19 cellular contexts compared by ENCODE assay signal in the genomic region with DNA sequence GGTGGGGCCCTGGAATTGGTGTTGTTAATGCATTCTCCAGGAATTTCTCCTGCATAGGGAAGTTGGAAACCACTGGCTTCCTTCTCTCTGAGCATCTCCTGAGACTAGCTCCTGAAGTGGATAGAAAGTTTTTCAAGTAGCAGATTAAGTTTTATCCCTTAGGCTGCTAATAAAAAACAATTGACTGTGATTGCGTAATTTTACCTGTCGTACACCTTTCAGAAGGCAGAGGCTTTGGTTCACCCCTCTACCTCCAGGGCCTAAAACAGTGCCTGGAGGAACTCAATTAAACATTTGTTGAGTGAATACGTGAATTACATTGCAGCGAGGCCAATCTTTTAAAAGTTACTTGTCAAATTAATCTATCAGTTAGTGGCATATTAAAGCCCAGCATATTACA. TPM values are rescaled to one million over a fixed set of nuclear protein-coding genes. Genes with fewer than 3 reads are reported as not detected.
DNase-seq lines count a peak whose midpoint lies in the region; ATAC-seq, FAIRE-seq and TF ChIP-seq lines count a peak whose summit lies in the region.
"Had no signal": no experiment of that assay in that cellular context is flagged by ENCODE, and none has a peak within 500 bp of the region (broad histone marks: within the 10 kb centered on the region; RNA-seq: fewer than 3 reads in every experiment).

No MANE protein-coding gene starts in this region.

- no peak for FAIRE-seq in K562 (lab: Jason Lieb, UNC)
- FAIRE-seq: GM12892, GM18507 had no signal

- no peak overlapping the region for H3K14ac ChIP-seq in IMR-90 (replicated peaks; ENCODE audit: low read depth, low read length)

- POLR2A ChIA-PET in IMR-90 (lab: Charles Lee; ENCODE audit: unreplicated experiment) = no interaction called here
- POLR2A ChIA-PET in K562 (lab: Yijun Ruan, JAX) = interaction anchor here (1.0 kb wide), 1 partner anchor 7 kb away, joined by 3 read pairs; no protein-coding TSS in a partner anchor
- POLR2A ChIA-PET in CD8-positive, alpha-beta T cell (lab: Charles Lee) = no interaction called here

- dilution Hi-C loops in IMR-90 (cut with HindIII; ENCODE audit: low sequenced_read_pairs, unreplicated experiment) = no loop called here

- BruUV-seq in IMR-90 (replicated peaks; lab: Mats Ljungman, UMichigan) (no TSS peak), K562 (replicated peaks; lab: Mats Ljungman, UMichigan) (no TSS peak)

- WGBS in IMR-90 (ENCODE audit: extremely low coverage in 2 of 2, insufficient read length in 1 of 2), 2 experiments = no CpG with 5 or more reads among the region's 4 CpGs
- WGBS in K562 (ENCODE audit: insufficient coverage, low coverage, missing lambda C conversion rate) = 78% methylated on average over 4 of the region's 4 CpGs
- 73% methylated on average over 4 of the region's 4 CpGs for WGBS in right lobe of liver (ENCODE audit: insufficient coverage, low coverage, low lambda C conversion rate, missing lambda C conversion rate)
- 86 to 87% methylated on average over 4 of the region's 4 CpGs for WGBS in body of pancreas, 2 donors

- no peak overlapping the region for H3K27ac Mint-ChIP-seq in CD8-positive, alpha-beta T cell

- H3K9me1 ChIP-seq in IMR-90 (ENCODE audit: insufficient read depth, low read length) = peaks cover 7% of the 10 kb centered on the region
- no peaks in the 10 kb centered on the region for H3K9me1 ChIP-seq in K562 (ENCODE audit: control insufficient read depth, insufficient read depth, low read length)

- H2BK20ac ChIP-seq in IMR-90 (ENCODE audit: low read depth, low read length) = no peak overlapping the region

- H3K56ac ChIP-seq in IMR-90 (ENCODE audit: extremely low read depth, insufficient read depth, low read length) = no peak overlapping the region

- H3K4me3 ChIP-seq in ACC112 (ENCODE audit: low read depth, low read length) (no peak overlapping the region), IMR-90 (ENCODE audit: insufficient read depth, low read depth, low read length) (no peak overlapping the region), K562 (no peak overlapping the region), right lobe of liver (no peak overlapping the region), body of pancreas (no peak overlapping the region), SJCRH30 (no peak overlapping the region)
- H3K4me3 ChIP-seq in CD8-positive, alpha-beta T cell (ENCODE audit: low read depth, low read length) = no peak overlapping the region

- no peak overlapping the region for H2BK5ac ChIP-seq in IMR-90 (ENCODE audit: low read depth, low read length, poor library complexity, severe bottlenecking)

- no peak for DNase-seq in IMR-90
- DNase-seq in K562 (ENCODE audit: extremely low read depth in 1 of 4, low spot score in 3 of 4) = no peak
- no peak for DNase-seq in right lobe of liver
- DNase-seq in body of pancreas = no peak
- DNase-seq in SJCRH30 = no peak
- no peak for DNase-seq in CD8-positive, alpha-beta T cell
- DNase-seq: ACHN, C1 segment of cervical spinal cord, DMS79, Kasumi-1, NCI-H1105, NCI-H1694, NCI-H2081 treated with DMSO at 0.1 percent for 48 hours, NCI-H510A, NCI-H748 treated with DMSO at 0.1 percent for 48 hours had no signal

- H3K4me1 ChIP-seq in ACC112 (ENCODE audit: control insufficient read depth, insufficient read depth, low read length, unreplicated experiment) = peaks cover 9% of the 10 kb centered on the region
- peaks cover 7% of the 10 kb centered on the region; the same call in 1 of the 2 replicates for H3K4me1 ChIP-seq in IMR-90 (ENCODE audit: control insufficient read depth, insufficient read depth, low read length)
- peaks cover under 1 to 12% of the 10 kb centered on the region in 2 experiments; a peak in 3 of 5 replicates for H3K4me1 ChIP-seq in K562 (replicated peaks in 1 of 2; ENCODE audit: control insufficient read depth in 2 of 2, insufficient read depth in 2 of 2, low read length in 2 of 2)
- H3K4me1 ChIP-seq in right lobe of liver = peaks cover 0 to 42% (median 16%) of the 10 kb centered on the region in 4 donors
- peaks cover 27% of the 10 kb centered on the region for H3K4me1 ChIP-seq in body of pancreas
- H3K4me1 ChIP-seq in SJCRH30 = peaks cover 12% of the 10 kb centered on the region
- peaks cover 6% of the 10 kb centered on the region for H3K4me1 ChIP-seq in CD8-positive, alpha-beta T cell (ENCODE audit: insufficient read depth, low read length)

- H3K27me3 ChIP-seq in ACC112 (ENCODE audit: insufficient read depth, low read length) = no peaks in the 10 kb centered on the region
- H3K27me3 ChIP-seq in IMR-90 (ENCODE audit: control insufficient read depth, insufficient read depth, low read length) = no peaks in the 10 kb centered on the region
- H3K27me3 ChIP-seq in K562 (ENCODE audit: control insufficient read depth in 2 of 2, insufficient read depth in 2 of 2, low read length in 2 of 2) = peaks cover 4 to 10% of the 10 kb centered on the region in 2 experiments; a peak in 2 of 5 replicates
- no peaks in the 10 kb centered on the region for H3K27me3 ChIP-seq in right lobe of liver
- H3K27me3 ChIP-seq in body of pancreas = no peaks in the 10 kb centered on the region
- H3K27me3 ChIP-seq in SJCRH30 = no peaks in the 10 kb centered on the region
- no peaks in the 10 kb centered on the region for H3K27me3 ChIP-seq in CD8-positive, alpha-beta T cell (ENCODE audit: insufficient read depth, low read length)

- H2BK15ac ChIP-seq in IMR-90 (ENCODE audit: low read depth, low read length) = no peak overlapping the region

- no peak overlapping the region for H3K18ac ChIP-seq in IMR-90 (ENCODE audit: low read depth, low read length)

- no peak overlapping the region for H4K91ac ChIP-seq in IMR-90 (ENCODE audit: insufficient read depth, low read depth, low read length)

- H4K8ac ChIP-seq in IMR-90 (ENCODE audit: low read depth in 2 of 2, low read length in 2 of 2) = no peak overlapping the region

- H2AFZ ChIP-seq in ACC112 (ENCODE audit: low read length, unreplicated experiment) (no peak overlapping the region), IMR-90 (replicated peaks; ENCODE audit: low read length, poor library complexity) (no peak overlapping the region), K562 (ENCODE audit: low read depth, low read length) (no peak overlapping the region)

- H3K36me3 ChIP-seq in ACC112 (ENCODE audit: insufficient read depth, low read length) = no peaks in the 10 kb centered on the region
- no peaks in the 10 kb centered on the region; the same call in 1 of the 2 replicates for H3K36me3 ChIP-seq in IMR-90 (ENCODE audit: control insufficient read depth, insufficient read depth, low read length)
- H3K36me3 ChIP-seq in K562 (ENCODE audit: control insufficient read depth, insufficient read depth, low read length) = no peaks in the 10 kb centered on the region
- H3K36me3 ChIP-seq in right lobe of liver = no peaks in the 10 kb centered on the region
- no peaks in the 10 kb centered on the region for H3K36me3 ChIP-seq in body of pancreas (replicated peaks in 1 of 2; ENCODE audit: insufficient read depth in 1 of 2, low read depth in 2 of 2)
- no peaks in the 10 kb centered on the region for H3K36me3 ChIP-seq in SJCRH30
- no peaks in the 10 kb centered on the region for H3K36me3 ChIP-seq in CD8-positive, alpha-beta T cell (ENCODE audit: insufficient read depth, low read length)

- no peak overlapping the region for H2BK120ac ChIP-seq in IMR-90 (ENCODE audit: low read depth, low read length)

- H2AK5ac ChIP-seq in IMR-90 (ENCODE audit: low read depth, low read length) = no peak overlapping the region

- TF ChIP-seq EP300 in K562 (IDR thresholded peaks at IDR 0.05; ENCODE audit: low read length) = no peak

- no peak overlapping the region for H3K4me3 Mint-ChIP-seq in CD8-positive, alpha-beta T cell

- H3K27ac ChIP-seq in ACC112 (ENCODE audit: low read depth, low read length) (peak overlapping the region; percentile 83; the same call in 1 of the 2 replicates), IMR-90 (ENCODE audit: insufficient read depth, low read length) (no peak overlapping the region), K562 (ENCODE audit: extremely low read depth, low read depth, low read length) (no peak overlapping the region), right lobe of liver (peak overlapping the region in 2 of 3 donors; percentile 75 to 87), body of pancreas (no peak overlapping the region), SJCRH30 (no peak overlapping the region)
- H3K27ac ChIP-seq in CD8-positive, alpha-beta T cell (ENCODE audit: low read depth, low read length) = no peak overlapping the region

- H3K9me3 ChIP-seq in IMR-90 (ENCODE audit: control insufficient read depth, insufficient read depth, low read length) (no peaks in the 10 kb centered on the region), K562 (replicated peaks; ENCODE audit: control insufficient read depth, insufficient read depth, low read depth, low read length) (no peaks in the 10 kb centered on the region), right lobe of liver (no peaks in the 10 kb centered on the region), body of pancreas (no peaks in the 10 kb centered on the region), SJCRH30 (replicated peaks) (no peaks in the 10 kb centered on the region; the same call in 1 of the 2 replicates)
- no peaks in the 10 kb centered on the region for H3K9me3 ChIP-seq in CD8-positive, alpha-beta T cell (ENCODE audit: low read length)

- H3K27me3 Mint-ChIP-seq in CD8-positive, alpha-beta T cell (ENCODE audit: low read depth) = peaks cover 7% of the 10 kb centered on the region

- CTCF ChIA-PET in IMR-90 (lab: Yijun Ruan, JAX) (interaction anchor here (0.9 kb wide), 1 partner anchor 103 kb away, joined by 3 read pairs; no protein-coding TSS in a partner anchor), K562 (lab: Yijun Ruan, JAX; ENCODE audit: low intra/inter-chr PET ratio) (interaction anchor here (0.6 to 0.7 kb wide), 2 partner anchors 57 to 679 kb away, joined by 3 read pairs; partner anchors contain the start of gene DONSON)
- CTCF ChIA-PET in CD8-positive, alpha-beta T cell (lab: Charles Lee) = no interaction called here

- H3K79me2 ChIP-seq in ACC112 (ENCODE audit: control insufficient read depth, insufficient read depth, low read length, unreplicated experiment) = peaks cover 88% of the 10 kb centered on the region
- H3K79me2 ChIP-seq in K562 (ENCODE audit: control insufficient read depth, insufficient read depth, low read length) = peaks cover 8% of the 10 kb centered on the region

- ATAC-seq in IMR-90 (ENCODE audit: low read depth) (no peak), K562 (no peak), right lobe of liver (no peak), HG03159 (IDR thresholded peaks at IDR 0.05; ENCODE audit: unreplicated experiment) (no peak), body of pancreas (no peak)
- ATAC-seq in CD8-positive, alpha-beta T cell = no peak

- H3K9me3 Mint-ChIP-seq in CD8-positive, alpha-beta T cell = no peaks in the 10 kb centered on the region

- H3K4me1 Mint-ChIP-seq in CD8-positive, alpha-beta T cell (ENCODE audit: low read depth) = peaks cover 15% of the 10 kb centered on the region

- no peak overlapping the region for H4K5ac ChIP-seq in IMR-90 (ENCODE audit: low read depth, low read length)

- H3K4me2 ChIP-seq in IMR-90 (ENCODE audit: low read depth, low read length) (no peak overlapping the region), K562 (ENCODE audit: insufficient read depth, low read length) (no peak overlapping the region)

- TF ChIP-seq CTCF in IMR-90 (conservative IDR thresholded peaks at IDR 0.05; ENCODE audit: low read depth, low read length) (no peak), K562 (IDR thresholded peaks at IDR 0.05 in 2 of 3, conservative IDR thresholded peaks at IDR 0.05 in 1 of 3; ENCODE audit: insufficient read depth in 2 of 3, low read depth in 1 of 3, low read length in 3 of 3) (no peak), right lobe of liver (IDR thresholded peaks at IDR 0.05) (no peak), body of pancreas (IDR thresholded peaks at IDR 0.05) (no peak)
- TF ChIP-seq CTCF in CD8-positive, alpha-beta T cell (IDR thresholded peaks at IDR 0.05) = no peak

- H3K9ac ChIP-seq in IMR-90 (ENCODE audit: low read depth, low read length) (no peak overlapping the region), K562 (ENCODE audit: insufficient read depth in 1 of 2, low read depth in 2 of 2, low read length in 2 of 2) (no peak overlapping the region)

- H3K36me3 Mint-ChIP-seq in CD8-positive, alpha-beta T cell = peaks cover 6% of the 10 kb centered on the region

- in situ Hi-C loops in IMR-90 (cut with MboI; ENCODE audit: low sequenced_read_pairs) = loop anchor here (10.0 kb wide), 1 partner anchor 239 kb away; no protein-coding TSS in a partner anchor
- in situ Hi-C loops in K562 (cut with MboI) = no loop called here

- peaks cover 17 to 70% of the 10 kb centered on the region in 2 experiments for H3K79me1 ChIP-seq in IMR-90 (ENCODE audit: low read depth in 1 of 2, low read length in 2 of 2)

- H3K23ac ChIP-seq in IMR-90 (ENCODE audit: low read depth, low read length) = no peak overlapping the region

- no peak overlapping the region for H3K4ac ChIP-seq in IMR-90 (ENCODE audit: low read depth, low read length)

- no peak for TF ChIP-seq RAD21 in IMR-90 (IDR thresholded peaks at IDR 0.05; ENCODE audit: low read length)
- no peak for TF ChIP-seq RAD21 in K562 (CRISPR knock-in tag; conservative IDR thresholded peaks at IDR 0.05 in 1 of 2, IDR thresholded peaks at IDR 0.05 in 1 of 2)

- intact Hi-C loops in IMR-90 (cut with micrococcal nuclease) (no loop called here), K562 (cut with micrococcal nuclease) (no loop called here), right lobe of liver (cut with DNase I) (no loop called here), body of pancreas (cut with DNase I) (no loop called here)
- intact Hi-C loops in CD8-positive, alpha-beta T cell (cut with DNase I, micrococcal nuclease) = loop anchor here in 1 of 2 experiments (10.0 kb wide), 3 partner anchors 321 to 1031 kb away; partner anchors contain the start of genes CFAP298, IFNAR1 and PAXBP1

- H4K20me1 ChIP-seq in IMR-90 (ENCODE audit: insufficient read depth, low read length) (peaks cover 17% of the 10 kb centered on the region; the same call in 1 of the 2 replicates), K562 (replicated peaks; ENCODE audit: control insufficient read depth, insufficient read depth, low read length) (no peaks in the 10 kb centered on the region)

- TF ChIP-seq POLR2A in IMR-90 (IDR thresholded peaks at IDR 0.05; ENCODE audit: low read depth, low read length) = no peak
- no peak for TF ChIP-seq POLR2A in K562 (conservative IDR thresholded peaks at IDR 0.05)
- no peak for TF ChIP-seq POLR2A in right lobe of liver (IDR thresholded peaks at IDR 0.05)
- TF ChIP-seq POLR2A in body of pancreas (IDR thresholded peaks at IDR 0.05) = no peak

- H2AK9ac ChIP-seq in IMR-90 (replicated peaks; ENCODE audit: low read depth, low read length, poor library complexity) = no peak overlapping the region

RNA-seq across cellular contexts. Expression of gene ITSN1, which starts 3.4 kb away (rescaled TPM):
- total RNA-seq in IMR-90 (2012; rRNA removed) (56.4 and 62.0 TPM in 2 replicates), K562 (2014; rRNA removed) (3.9 and 7.5 TPM in 2 replicates), K562 (2014; rRNA removed; fragmentation: Illumina TruSeq; extraction: Trizol) (4.3 and 6.3 TPM in 2 replicates), K562 (2015; rRNA removed; fragmentation: Illumina TruSeq; extraction: Trizol) (8.0 and 9.8 TPM in 2 replicates), K562 (2021) (7.0 and 8.7 TPM in 2 replicates), right lobe of liver (10 to 100 TPM; 27.8 to 63.1 (median 33.8) TPM), body of pancreas (10 to 100 TPM; 15.0 to 47.5 TPM)
- polyA plus RNA-seq in IMR-90 (2012; rRNA removed) (40.3 and 45.4 TPM in 2 replicates), K562 (2011; rRNA removed) (12.6 TPM in 2 replicates), K562 (2014; fragmentation: Illumina TruSeq; extraction: Trizol) (9.4 and 10.7 TPM in 2 replicates), K562 (2014; fragmentation: Nextera tagmentation; extraction: Ambion mirVana) (1 to 10 TPM; 1.1 to 2.1 TPM), K562 (2014; rRNA removed) (4.8 and 9.5 TPM in 2 replicates)
- 25.6 and 29.6 TPM in 2 replicates for polyA plus RNA-seq in IMR-90 (2012; cell fraction: cytosol; rRNA removed)
- 68.1 and 155 TPM in 2 replicates for polyA plus RNA-seq in IMR-90 (2012; cell fraction: nucleus; rRNA removed; ENCODE audit: low replicate concordance)
- 12.1 and 17.2 TPM in 2 replicates for total RNA-seq in K562 (2011; cell fraction: chromatin; rRNA removed; ENCODE audit: low replicate concordance)
- 4.3 and 8.3 TPM in 2 replicates for total RNA-seq in K562 (2011; cell fraction: nucleolus; rRNA removed)
- 9.7 and 14.1 TPM in 2 replicates for total RNA-seq in K562 (2011; cell fraction: nucleoplasm; rRNA removed)
- 8.5 and 10.6 TPM in 2 replicates for polyA plus RNA-seq in K562 (2011; cell fraction: cytosol; rRNA removed)
- polyA plus RNA-seq in K562 (2011; cell fraction: nucleus; rRNA removed) = 23.1 and 27.6 TPM in 2 replicates
- 3.9 and 6.9 TPM in 2 replicates for polyA plus RNA-seq in K562 (2012)
- polyA minus RNA-seq in K562 (2011; rRNA and poly(A)+ RNA removed) = 15.5 and 18.0 TPM in 2 replicates
- polyA minus RNA-seq in K562 (2011; cell fraction: cytosol; rRNA and poly(A)+ RNA removed) = 7.8 and 8.7 TPM in 2 replicates
- 8.6 and 14.7 TPM in 2 replicates for polyA minus RNA-seq in K562 (2011; cell fraction: nucleus; rRNA and poly(A)+ RNA removed)
- 42.5 and 50.8 TPM in 2 replicates for total RNA-seq in SJCRH30 (2014; rRNA removed; shearing (Covaris generic))
- 1 to 10 TPM; 1.7 to 2.2 TPM for total RNA-seq in CD8-positive, alpha-beta T cell

RNA-seq across cellular contexts. Expression of gene CRYZL1, which starts 4.2 kb away (rescaled TPM):
- total RNA-seq in IMR-90 (2012; rRNA removed) = 19.9 and 23.1 TPM in 2 replicates
- 23.7 and 28.5 TPM in 2 replicates for polyA plus RNA-seq in IMR-90 (2012; rRNA removed)
- polyA plus RNA-seq in IMR-90 (2012; cell fraction: cytosol; rRNA removed) = 6.0 and 13.5 TPM in 2 replicates
- polyA plus RNA-seq in IMR-90 (2012; cell fraction: nucleus; rRNA removed; ENCODE audit: low replicate concordance) = 4.7 and 68.1 TPM in 2 replicates
- 70.4 and 160 TPM in 2 replicates for total RNA-seq in K562 (2011; cell fraction: chromatin; rRNA removed; ENCODE audit: low replicate concordance)
- total RNA-seq in K562 (2011; cell fraction: nucleolus; rRNA removed) = 39.9 and 42.9 TPM in 2 replicates
- total RNA-seq in K562 (2011; cell fraction: nucleoplasm; rRNA removed) = 64.7 and 86.4 TPM in 2 replicates
- total RNA-seq in K562 (2014; rRNA removed) = 16.5 and 25.2 TPM in 2 replicates
- 19.9 and 24.0 TPM in 2 replicates for total RNA-seq in K562 (2014; rRNA removed; fragmentation: Illumina TruSeq; extraction: Trizol)
- total RNA-seq in K562 (2015; rRNA removed; fragmentation: Illumina TruSeq; extraction: Trizol) = 20.8 and 22.4 TPM in 2 replicates
- total RNA-seq in K562 (2021) = 25.6 and 31.9 TPM in 2 replicates
- 97.9 and 98.2 TPM in 2 replicates for polyA plus RNA-seq in K562 (2011; rRNA removed)
- 13.0 and 30.9 TPM in 2 replicates for polyA plus RNA-seq in K562 (2011; cell fraction: cytosol; rRNA removed)
- polyA plus RNA-seq in K562 (2011; cell fraction: nucleus; rRNA removed) = 78.7 and 127 TPM in 2 replicates
- 34.8 and 44.0 TPM in 2 replicates for polyA plus RNA-seq in K562 (2012)
- polyA plus RNA-seq in K562 (2014; fragmentation: Illumina TruSeq; extraction: Trizol) = 32.5 and 39.2 TPM in 2 replicates
- 10 to 100 TPM; 79.5 to 80.8 TPM for polyA plus RNA-seq in K562 (2014; fragmentation: Nextera tagmentation; extraction: Ambion mirVana)
- 47.9 and 52.3 TPM in 2 replicates for polyA plus RNA-seq in K562 (2014; rRNA removed)
- polyA minus RNA-seq in K562 (2011; rRNA and poly(A)+ RNA removed) = 139 and 147 TPM in 2 replicates
- 18.0 and 22.2 TPM in 2 replicates for polyA minus RNA-seq in K562 (2011; cell fraction: cytosol; rRNA and poly(A)+ RNA removed)
- 37.7 and 82.6 TPM in 2 replicates for polyA minus RNA-seq in K562 (2011; cell fraction: nucleus; rRNA and poly(A)+ RNA removed)
- total RNA-seq in right lobe of liver = 10 to 100 TPM in 4 of 6 experiments, 1 to 10 TPM in 2; 9.7 to 16.3 (median 13.2) TPM
- total RNA-seq in body of pancreas = 10 to 100 TPM; 22.3 to 31.6 TPM
- total RNA-seq in SJCRH30 (2014; rRNA removed; shearing (Covaris generic)) = 21.2 and 29.0 TPM in 2 replicates
- 10 to 100 TPM; 19.9 to 21.8 TPM for total RNA-seq in CD8-positive, alpha-beta T cell

RNA-seq across cellular contexts. Expression of gene DONSON, which starts 57.2 kb away (rescaled TPM):
- 14.3 and 16.7 TPM in 2 replicates for total RNA-seq in IMR-90 (2012; rRNA removed)
- polyA plus RNA-seq in IMR-90 (2012; rRNA removed) = 16.6 and 17.2 TPM in 2 replicates
- polyA plus RNA-seq in IMR-90 (2012; cell fraction: cytosol; rRNA removed) = 4.2 and 5.7 TPM in 2 replicates
- 7.1 and 32.4 TPM in 2 replicates for polyA plus RNA-seq in IMR-90 (2012; cell fraction: nucleus; rRNA removed; ENCODE audit: low replicate concordance)
- total RNA-seq in K562 (2011; cell fraction: chromatin; rRNA removed; ENCODE audit: low replicate concordance) = 58.1 and 105 TPM in 2 replicates
- total RNA-seq in K562 (2011; cell fraction: nucleolus; rRNA removed) = 39.5 and 39.6 TPM in 2 replicates
- total RNA-seq in K562 (2011; cell fraction: nucleoplasm; rRNA removed) = 51.0 and 57.4 TPM in 2 replicates
- 56.5 and 62.6 TPM in 2 replicates for total RNA-seq in K562 (2014; rRNA removed)
- total RNA-seq in K562 (2014; rRNA removed; fragmentation: Illumina TruSeq; extraction: Trizol) = 91.0 and 91.4 TPM in 2 replicates
- total RNA-seq in K562 (2015; rRNA removed; fragmentation: Illumina TruSeq; extraction: Trizol) = 72.4 and 72.6 TPM in 2 replicates
- total RNA-seq in K562 (2021) = 53.0 and 54.1 TPM in 2 replicates
- polyA plus RNA-seq in K562 (2011; rRNA removed) = 114 and 124 TPM in 2 replicates
- polyA plus RNA-seq in K562 (2011; cell fraction: cytosol; rRNA removed) = 47.7 and 55.4 TPM in 2 replicates
- 75.8 and 110 TPM in 2 replicates for polyA plus RNA-seq in K562 (2011; cell fraction: nucleus; rRNA removed)
- polyA plus RNA-seq in K562 (2012) = 71.9 and 112 TPM in 2 replicates
- polyA plus RNA-seq in K562 (2014; fragmentation: Illumina TruSeq; extraction: Trizol) = 75.8 and 80.1 TPM in 2 replicates
- polyA plus RNA-seq in K562 (2014; fragmentation: Nextera tagmentation; extraction: Ambion mirVana) = 10 to 100 TPM; 26.7 to 30.6 TPM
- 61.4 and 68.9 TPM in 2 replicates for polyA plus RNA-seq in K562 (2014; rRNA removed)
- polyA minus RNA-seq in K562 (2011; rRNA and poly(A)+ RNA removed) = 102 and 112 TPM in 2 replicates
- 31.9 and 51.6 TPM in 2 replicates for polyA minus RNA-seq in K562 (2011; cell fraction: cytosol; rRNA and poly(A)+ RNA removed)
- 21.3 and 41.1 TPM in 2 replicates for polyA minus RNA-seq in K562 (2011; cell fraction: nucleus; rRNA and poly(A)+ RNA removed)
- 10 to 100 TPM in 2 of 6 experiments, 1 to 10 TPM in 4; 6.0 to 13.7 (median 8.4) TPM for total RNA-seq in right lobe of liver
- 1 to 10 TPM; 5.6 to 6.5 TPM for total RNA-seq in body of pancreas
- total RNA-seq in SJCRH30 (2014; rRNA removed; shearing (Covaris generic)) = 52.7 and 62.7 TPM in 2 replicates
- total RNA-seq in CD8-positive, alpha-beta T cell = 10 to 100 TPM; 11.0 to 11.9 TPM

Comparison
In these comparisons a context has a peak if more than half of its experiments do, and no peak if none do; other contexts are left out.
1. H3K27ac ChIP-seq: peak in ACC112 (single experiment) and right lobe of liver (2 of 3); none in IMR-90 (single experiment), K562 (single experiment), body of pancreas (0 of 4), SJCRH30 (single experiment) and CD8-positive, alpha-beta T cell (single experiment).